ENCODE assay signal across 18 cellular contexts in the genomic region with DNA sequence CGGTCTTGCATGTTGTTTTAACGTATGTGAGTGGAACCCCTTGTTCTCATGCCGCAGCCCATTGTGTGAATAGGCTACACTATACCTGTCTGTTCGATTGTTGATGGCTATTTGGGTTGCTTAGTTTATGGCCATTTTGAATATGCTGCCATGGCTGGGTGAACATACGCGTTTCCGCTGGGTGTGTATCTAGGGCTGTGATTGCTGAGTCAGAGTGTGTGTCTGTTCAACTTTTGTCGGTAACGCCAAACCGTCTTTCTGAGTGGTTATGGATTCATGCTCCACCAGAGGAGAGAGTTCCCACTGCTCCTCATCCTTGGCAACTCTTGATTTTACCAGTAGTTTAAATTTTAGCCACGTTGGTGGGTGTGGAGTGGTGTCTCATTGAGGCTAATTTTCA.
DNase-seq lines count a peak whose midpoint lies in the region; ATAC-seq and TF ChIP-seq lines count a peak whose summit lies in the region.
"Had no signal": no experiment of that assay in that cellular context is flagged by ENCODE, and none has a peak within 500 bp of the region (broad histone marks: within the 10 kb centered on the region; RNA-seq: fewer than 3 reads in every experiment).

No MANE protein-coding gene starts in this region.

- no peaks in the 10 kb centered on the region for H3K9me3 ChIP-seq in spleen

- H3K4me1 Mint-ChIP-seq in HFFc6 (ENCODE audit: low read depth), result peaks cover 29% of the 10 kb centered on the region

- TF ChIP-seq POLR2A in spleen (IDR thresholded peaks at IDR 0.05), result no peak

- DNase-seq in activated CD8-positive, alpha-beta memory T cell treated with anti-CD3 and anti-CD28 coated beads for 24 hours, result peak; percentile 32
- DNase-seq in activated CD8-positive, alpha-beta memory T cell treated with anti-CD3 and anti-CD28 coated beads, Interleukin-2, amount 50 U/mL, for 48 hours, result no peak
- DNase-seq in HFFc6, result no peak
- DNase-seq in islet precursor cell, result peak; percentile 42
- peak; percentile 25 for DNase-seq in spleen
- no peak for DNase-seq in NCI-H146 (lab: John Stamatoyannopoulos, UW)
- DNase-seq: 8988T; Calu3; DMS79; MV-4-11; NCI-H1417 treated with DMSO at 0.1 percent for 48 hours; NCI-H2081; NCI-H524; NK-92 treated with Interleukin-12 subunit alpha and Interleukin-12 subunit beta, amount 100 ng/mL, for 24 hours had no signal

- H3K4me3 ChIP-seq in spleen, result no peak overlapping the region
- H3K4me3 ChIP-seq: GM12878, GM23338 had no signal

- H3K36me3 Mint-ChIP-seq in HFFc6 (ENCODE audit: low read depth), result no peaks in the 10 kb centered on the region

- ATAC-seq in GM19455 (IDR thresholded peaks at IDR 0.05; ENCODE audit: unreplicated experiment) (no peak), HG03095 (IDR thresholded peaks at IDR 0.05; ENCODE audit: unreplicated experiment) (no peak)
- ATAC-seq: GM12878, GM23338 had no signal

- no peak overlapping the region for H3K27ac ChIP-seq in spleen

- no peaks in the 10 kb centered on the region for H3K9me3 Mint-ChIP-seq in HFFc6
- H3K9me3 Mint-ChIP-seq: GM23338 had no signal

- WGBS in spleen, 5 donors, result 91 to 93% (median 93%) methylated on average over 11 of the region's 11 CpGs

- H3K4me1 ChIP-seq in spleen, result peaks cover 0 to 41% (median 19%) of the 10 kb centered on the region in 6 donors

- H3K27ac Mint-ChIP-seq in HFFc6, result peak overlapping the region; percentile 93
- H3K27ac Mint-ChIP-seq: GM23338 had no signal

- H3K27me3 Mint-ChIP-seq in HFFc6 (ENCODE audit: insufficient read depth), result peaks cover 3% of the 10 kb centered on the region; the same call in 1 of the 2 replicates

- H3K36me3 ChIP-seq in spleen, result no peaks in the 10 kb centered on the region

- peak overlapping the region; percentile 78 for H3K4me3 Mint-ChIP-seq in HFFc6
- H3K4me3 Mint-ChIP-seq: GM23338 had no signal

- no peaks in the 10 kb centered on the region for H3K27me3 ChIP-seq in spleen (replicated peaks in 1 of 7)

- no peak for TF ChIP-seq CTCF in HFFc6 (IDR thresholded peaks at IDR 0.05)
- no peak for TF ChIP-seq CTCF in spleen (IDR thresholded peaks at IDR 0.05 in 8 of 11, conservative IDR thresholded peaks at IDR 0.05 in 3 of 11)

- intact Hi-C loops in spleen (cut with DNase I; ENCODE audit: low total_unique reads), result no loop called here

Comparison
In these comparisons a context has a peak if more than half of its experiments do, and no peak if none do; other contexts are left out.
1. DNase-seq: peak in activated CD8-positive, alpha-beta memory T cell treated with anti-CD3 and anti-CD28 coated beads for 24 hours (single experiment), islet precursor cell (single experiment) and spleen (single experiment); none in activated CD8-positive, alpha-beta memory T cell treated with anti-CD3 and anti-CD28 coated beads, Interleukin-2, amount 50 U/mL, for 48 hours (single experiment), HFFc6 (single experiment) and NCI-H146 (single experiment).